23 cellular contexts compared by ENCODE assay signal in genomic region chr3:181264491-181264890, GRCh38.
"Had no signal": no experiment of that assay in that cellular context is flagged by ENCODE, and none has a peak within 500 bp of the region (broad histone marks: within the 10 kb centered on the region; RNA-seq: fewer than 3 reads in every experiment).

No MANE protein-coding gene starts in this region.

- H3K4me1 Mint-ChIP-seq: activated CD4-positive, alpha-beta T cell treated with anti-CD3 and anti-CD28 coated beads, Interleukin-2, amount 10 ng/mL, durations not matched to agents 24 days and 14 days; mesothelial cell of epicardium; nephron had no signal

- H3K27ac Mint-ChIP-seq: activated CD4-positive, alpha-beta memory T cell treated with anti-CD3 and anti-CD28 coated beads, Interleukin-2, amount 10 ng/mL, durations not matched to agents 7 days and 5 days; activated CD4-positive, alpha-beta T cell treated with anti-CD3 and anti-CD28 coated beads, Interleukin-2, amount 10 ng/mL, durations not matched to agents 24 days and 14 days; activated naive CD8-positive, alpha-beta T cell treated with anti-CD3 and anti-CD28 coated beads, Interleukin-2, amount 10 ng/mL, durations not matched to agents 7 days and 5 days; activated T-cell treated with anti-CD3 and anti-CD28 coated beads, Interleukin-2, amount 50 U/mL, for 24 hours; activated T-helper 2 cell treated with anti-CD3 and anti-CD28 coated beads, Interferon-gamma antibody, Interleukin-2, Interleukin-4, amounts not matched to agents 10 μg/mL and 5 μg/mL and 100 μg/mL, durations not matched to agents 14 hours and 24 hours and 36 hours; mesothelial cell of epicardium; nephron had no signal

- DNase-seq: activated CD4-positive, alpha-beta memory T cell treated with anti-CD3 and anti-CD28 coated beads, Interleukin-2, amount 10 ng/mL, durations not matched to agents 7 days and 5 days; activated CD4-positive, alpha-beta T cell treated with anti-CD3 and anti-CD28 coated beads, Interleukin-2, amount 10 ng/mL, durations not matched to agents 24 days and 14 days; activated naive CD4-positive, alpha-beta T cell; activated naive CD8-positive, alpha-beta T cell treated with anti-CD3 and anti-CD28 coated beads, Interleukin-2, amount 10 ng/mL, durations not matched to agents 7 days and 5 days; activated T-cell treated with anti-CD3 and anti-CD28 coated beads, Interleukin-2, amount 50 U/mL, for 24 hours; amniotic stem cell; cerebellar nuclear complex; cortex of kidney; head of caudate nucleus; hypothalamus; left ventricle myocardium superior; mammary epithelial cell; pancreas; psoas muscle; spleen; stimulated activated CD4-positive, alpha-beta T cell treated with anti-CD3 and anti-CD28 coated beads, Interleukin-4, amount 100 ng/mL, for 1 hour; stimulated activated naive CD4-positive, alpha-beta T cell; thyroid gland had no signal

- H3K9me3 Mint-ChIP-seq: activated CD4-positive, alpha-beta memory T cell treated with anti-CD3 and anti-CD28 coated beads, Interleukin-2, amount 10 ng/mL, durations not matched to agents 7 days and 5 days; activated CD4-positive, alpha-beta T cell treated with anti-CD3 and anti-CD28 coated beads, Interleukin-2, amount 10 ng/mL, durations not matched to agents 24 days and 14 days; activated T-helper 2 cell treated with anti-CD3 and anti-CD28 coated beads, Interferon-gamma antibody, Interleukin-2, Interleukin-4, amounts not matched to agents 10 μg/mL and 5 μg/mL and 100 μg/mL, durations not matched to agents 14 hours and 24 hours and 36 hours; nephron had no signal

- H3K36me3 Mint-ChIP-seq: activated naive CD8-positive, alpha-beta T cell treated with anti-CD3 and anti-CD28 coated beads, Interleukin-2, amount 10 ng/mL, durations not matched to agents 7 days and 5 days; mesothelial cell of epicardium had no signal

- H3K27me3 Mint-ChIP-seq: activated CD4-positive, alpha-beta memory T cell treated with anti-CD3 and anti-CD28 coated beads, Interleukin-2, amount 10 ng/mL, durations not matched to agents 7 days and 5 days; activated T-cell treated with anti-CD3 and anti-CD28 coated beads, Interleukin-2, amount 50 U/mL, for 24 hours had no signal

- H3K4me3 Mint-ChIP-seq: activated CD4-positive, alpha-beta memory T cell treated with anti-CD3 and anti-CD28 coated beads, Interleukin-2, amount 10 ng/mL, durations not matched to agents 7 days and 5 days; activated CD4-positive, alpha-beta T cell treated with anti-CD3 and anti-CD28 coated beads, Interleukin-2, amount 10 ng/mL, durations not matched to agents 24 days and 14 days; activated naive CD8-positive, alpha-beta T cell treated with anti-CD3 and anti-CD28 coated beads, Interleukin-2, amount 10 ng/mL, durations not matched to agents 7 days and 5 days; activated T-cell treated with anti-CD3 and anti-CD28 coated beads, Interleukin-2, amount 50 U/mL, for 24 hours; mesothelial cell of epicardium; nephron had no signal

- ATAC-seq: activated CD4-positive, CD25-positive, alpha-beta regulatory T cell treated with anti-CD3 and anti-CD28 coated beads, Interleukin-2, amount 50 U/mL, for 24 hours; gastroesophageal sphincter; left ventricle myocardium superior; pancreas; psoas muscle had no signal
